ENCODE assay signal across 30 cellular contexts in the genomic region with DNA sequence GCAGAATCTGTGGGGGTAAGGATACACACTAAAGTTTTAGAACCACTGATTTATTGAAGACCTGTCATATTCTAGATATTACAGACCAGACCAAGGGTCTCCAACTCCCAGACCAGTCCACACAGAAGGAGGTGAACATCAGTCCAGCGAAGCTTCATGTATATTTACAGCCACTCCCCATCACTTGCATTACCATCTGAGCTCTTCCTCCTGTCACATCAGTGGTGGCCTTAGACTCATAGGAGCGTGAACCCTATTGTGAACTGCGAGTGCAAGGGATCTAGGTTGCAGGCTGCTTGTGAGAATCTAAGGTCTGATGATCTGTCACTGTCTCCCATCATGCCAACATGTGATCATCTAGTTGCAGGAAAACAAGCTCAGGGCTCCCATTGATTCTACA. TPM values are rescaled to one million over a fixed set of nuclear protein-coding genes. Genes with fewer than 3 reads are reported as not detected.
"Had no signal": no experiment of that assay in that cellular context is flagged by ENCODE, and none has a peak within 500 bp of the region (broad histone marks: within the 10 kb centered on the region; RNA-seq: fewer than 3 reads in every experiment).

No MANE protein-coding gene starts in this region.

- H3K27ac ChIP-seq: colonic mucosa, epithelial cell of prostate, foreskin keratinocyte, gastroesophageal sphincter, heart left ventricle, hepatocyte, pancreas, suprapubic skin, vagina had no signal

- H3K27ac Mint-ChIP-seq: dendritic cell treated with granulocyte-macrophage colony-stimulating factor and Interleukin-4, amounts not matched to agents 40 ng/mL and 50 ng/mL, for 4 days; endodermal cell; nephron progenitor cell; stimulated activated naive CD8-positive, alpha-beta T cell treated with anti-CD3 and anti-CD28 coated beads, Interleukin-15, amount 100 ng/mL, for 72 hours had no signal

- H3K27me3 Mint-ChIP-seq: dendritic cell treated with granulocyte-macrophage colony-stimulating factor and Interleukin-4, amounts not matched to agents 40 ng/mL and 50 ng/mL, for 4 days; stimulated activated naive CD8-positive, alpha-beta T cell treated with anti-CD3 and anti-CD28 coated beads, Interleukin-15, amount 100 ng/mL, for 72 hours had no signal

- H3K36me3 ChIP-seq: colonic mucosa, gastroesophageal sphincter, heart left ventricle, pancreas, suprapubic skin, vagina had no signal

- DNase-seq: colonic mucosa; effector CD8-positive, alpha-beta T cell; endodermal cell; foreskin keratinocyte; heart left ventricle; kidney; mesenchymal stem cell; midbrain; naive thymus-derived CD4-positive, alpha-beta T cell; nephron progenitor cell; occipital lobe; pancreas; stimulated activated CD4-positive, alpha-beta T cell treated with anti-CD3 and anti-CD28 coated beads, Interleukin-12 subunit alpha, Interleukin-12 subunit beta, amount 100 ng/mL, for 4 hours; stimulated activated CD4-positive, alpha-beta T cell treated with anti-CD3 and anti-CD28 coated beads, Interleukin-1b, Interleukin-23, amount 100 ng/mL, for 48 hours; stimulated activated CD4-positive, alpha-beta T cell treated with anti-CD3 and anti-CD28 coated beads, Interleukin-4, amount 100 ng/mL, for 1 hour; stimulated activated CD8-positive, alpha-beta memory T cell treated with anti-CD3 and anti-CD28 coated beads, Interleukin-4, amount 100 ng/mL, for 48 hours; stimulated activated naive CD4-positive, alpha-beta T cell; stimulated activated naive CD8-positive, alpha-beta T cell treated with anti-CD3 and anti-CD28 coated beads, Interleukin-15, amount 100 ng/mL, for 72 hours; trophoblast cell had no signal

- ATAC-seq: esophagus mucosa; foreskin keratinocyte; gastroesophageal sphincter; heart left ventricle; left lobe of liver; naive thymus-derived CD4-positive, alpha-beta T cell; pancreas; sciatic nerve; stimulated activated naive CD8-positive, alpha-beta T cell treated with anti-CD3 and anti-CD28 coated beads, Interleukin-15, amount 100 ng/mL, for 72 hours had no signal

- H3K9me3 ChIP-seq: colonic mucosa, gastroesophageal sphincter, heart left ventricle, pancreas, suprapubic skin, vagina had no signal

- H3K27me3 ChIP-seq: colonic mucosa, foreskin keratinocyte, gastroesophageal sphincter, heart left ventricle, hepatocyte, pancreas, suprapubic skin, vagina had no signal

- H3K4me1 ChIP-seq: colonic mucosa had no signal

- H3K4me3 Mint-ChIP-seq: dendritic cell treated with granulocyte-macrophage colony-stimulating factor and Interleukin-4, amounts not matched to agents 40 ng/mL and 50 ng/mL, for 4 days; endodermal cell; naive thymus-derived CD4-positive, alpha-beta T cell; nephron progenitor cell; stimulated activated naive CD8-positive, alpha-beta T cell treated with anti-CD3 and anti-CD28 coated beads, Interleukin-15, amount 100 ng/mL, for 72 hours had no signal

- H3K4me3 ChIP-seq: colonic mucosa, gastroesophageal sphincter, heart left ventricle, hepatocyte, lung, pancreas, smooth muscle cell, suprapubic skin, vagina had no signal

- H3K9me3 Mint-ChIP-seq: dendritic cell treated with granulocyte-macrophage colony-stimulating factor and Interleukin-4, amounts not matched to agents 40 ng/mL and 50 ng/mL, for 4 days; endodermal cell; nephron progenitor cell; stimulated activated naive CD8-positive, alpha-beta T cell treated with anti-CD3 and anti-CD28 coated beads, Interleukin-15, amount 100 ng/mL, for 72 hours had no signal

RNA-seq across cellular contexts. Expression of a gene that starts 44.5 kb away (rescaled TPM):
- total RNA-seq: left lobe of liver had no signal
